8 cellular contexts compared by ENCODE assay signal in the genomic region with DNA sequence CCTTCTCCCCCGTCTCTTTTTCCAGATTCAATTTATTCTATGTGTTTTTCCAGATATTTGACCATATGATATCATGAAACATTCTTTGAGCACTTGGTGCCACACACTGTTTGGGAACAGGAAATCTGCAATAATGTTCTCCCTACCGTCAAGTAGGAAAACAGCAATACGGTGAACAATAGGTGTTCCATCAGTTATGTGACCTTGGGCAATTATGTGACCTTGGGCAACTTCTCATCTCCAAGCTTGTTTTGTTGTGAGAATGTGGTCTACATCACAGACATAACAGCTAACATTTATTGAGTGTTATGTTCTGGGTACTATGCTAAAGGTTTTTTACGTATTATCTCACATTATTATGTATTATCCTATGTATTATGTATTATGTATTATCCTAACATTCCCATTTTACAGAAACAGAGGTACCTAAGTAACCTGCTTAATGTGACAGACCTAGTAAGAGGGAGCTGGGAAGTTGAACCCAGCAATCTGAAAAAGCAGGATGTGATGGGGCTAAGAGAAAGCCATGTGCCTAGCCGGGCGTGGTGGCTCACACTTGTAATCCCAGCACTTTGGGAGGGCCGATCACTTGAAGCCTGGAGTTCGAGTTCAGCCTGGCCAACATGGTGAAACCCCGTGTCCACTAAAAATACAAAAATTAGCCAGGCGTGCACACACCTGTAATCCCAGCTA. TPM values are rescaled to one million over a fixed set of nuclear protein-coding genes. Genes with fewer than 3 reads are reported as not detected.
DNase-seq lines count a peak whose midpoint lies in the region; TF ChIP-seq lines count a peak whose summit lies in the region.

No MANE protein-coding gene starts in this region.

- H3K4me1 Mint-ChIP-seq in MCF 10A (ENCODE audit: insufficient read depth, unreplicated experiment): peaks cover 43% of the 10 kb centered on the region

- H3K27me3 ChIP-seq in AG04450 (ENCODE audit: control insufficient read depth, insufficient read depth, low read length) (no peaks in the 10 kb centered on the region), HL-60 (ENCODE audit: insufficient read depth, poor library complexity, severe bottlenecking) (no peaks in the 10 kb centered on the region), muscle layer of colon (ENCODE audit: control insufficient read depth in 1 of 2, insufficient read depth in 2 of 2, low read length in 2 of 2) (no peaks in the 10 kb centered on the region)

- H3K4me3 ChIP-seq in AG04450 (ENCODE audit: low read depth, low read length): peak overlapping the region; percentile 72
- H3K4me3 ChIP-seq in HL-60 (replicated peaks; ENCODE audit: insufficient read depth, low read length): peak overlapping the region; percentile 60
- H3K4me3 ChIP-seq in muscle layer of colon (ENCODE audit: low read depth in 1 of 2, low read length in 2 of 2): peak overlapping the region in 1 of 2 donors; percentile 99

- peak overlapping the region; percentile 81 for H3K9ac ChIP-seq in muscle layer of colon (ENCODE audit: low read length)

- BruUV-seq in MCF 10A (replicated peaks; lab: Mats Ljungman, UMichigan): no TSS peak

- in situ Hi-C loops in GM13976 (cut with MboI; ENCODE audit: low sequenced_read_pairs, unreplicated experiment): loop anchor here (25.0 kb wide), 1 partner anchor 359 kb away; no protein-coding TSS in a partner anchor

- H3K4me3 Mint-ChIP-seq in MCF 10A (ENCODE audit: unreplicated experiment): peak overlapping the region; percentile 72

- H3K36me3 ChIP-seq in muscle layer of colon (ENCODE audit: insufficient read depth, low read length): no peaks in the 10 kb centered on the region

- H3K4me1 ChIP-seq in muscle layer of colon (ENCODE audit: insufficient read depth, low read length): peaks cover 20% of the 10 kb centered on the region

- peak overlapping the region; percentile 99 for H3K27ac Mint-ChIP-seq in MCF 10A (ENCODE audit: low read depth, unreplicated experiment)

- POLR2A ChIA-PET in AG04450 (lab: Yijun Ruan, JAX): interaction anchor here (0.7 to 2.0 kb wide), 2 partner anchors 166 to 528 kb away, joined by 4 to 7 read pairs; no protein-coding TSS in a partner anchor
- POLR2A ChIA-PET in MCF 10A (lab: Yijun Ruan, JAX): interaction anchor here (0.6 to 11.5 kb wide), 22 partner anchors 9 to 533 kb away, joined by 3 to 274 read pairs (median 4); a partner anchor contains a TSS

- H3K27ac ChIP-seq in AG04450 (ENCODE audit: low read depth, low read length): no peak overlapping the region
- peak overlapping the region; percentile 94 for H3K27ac ChIP-seq in HL-60 (replicated peaks)
- H3K27ac ChIP-seq in muscle layer of colon (ENCODE audit: low read depth, low read length): peak overlapping the region; percentile 12

- TF ChIP-seq CTCF in AG04450 (IDR thresholded peaks at IDR 0.05; ENCODE audit: low read depth, low read length) (no peak), HL-60 (IDR thresholded peaks at IDR 0.05; ENCODE audit: insufficient read depth, low read length) (no peak), MCF 10A (IDR thresholded peaks at IDR 0.05; ENCODE audit: unreplicated experiment) (no peak), GM13976 (IDR thresholded peaks at IDR 0.05; ENCODE audit: borderline replicate concordance, control extremely low read depth, extremely low read depth, insufficient read depth, missing control alignments) (no peak)

- H3K9me3 Mint-ChIP-seq in MCF 10A (ENCODE audit: unreplicated experiment): no peaks in the 10 kb centered on the region

- DNase-seq in AG04450 (ENCODE audit: low read depth, low spot score) (no peak), HL-60 (ENCODE audit: low read depth in 1 of 2, low spot score in 1 of 2) (no peak), MCF 10A (ENCODE audit: unreplicated experiment) (no peak), GM13976 (ENCODE audit: low spot score) (no peak), NCI-H1048 (lab: John Stamatoyannopoulos, UW) (no peak), OCI-M2 (lab: John Stamatoyannopoulos, UW; ENCODE audit: unreplicated experiment) (no peak), DMS114 treated with DMSO at 0.1 percent for 48 hours (lab: John Stamatoyannopoulos, UW; ENCODE audit: unreplicated experiment) (no peak)

- H3K27me3 Mint-ChIP-seq in MCF 10A (ENCODE audit: insufficient read depth, unreplicated experiment): no peaks in the 10 kb centered on the region

- peaks cover 64% of the 10 kb centered on the region for H3K36me3 Mint-ChIP-seq in MCF 10A (ENCODE audit: insufficient read depth, unreplicated experiment)

- intact Hi-C loops in MCF 10A (cut with micrococcal nuclease): loop anchor here (10.0 kb wide), 2 partner anchors 357 to 517 kb away; no protein-coding TSS in a partner anchor

- CTCF ChIA-PET in AG04450 (lab: Charles Lee) (interaction anchor here (0.6 to 5.1 kb wide), 4 partner anchors 161 to 175 kb away, joined by 3 to 90 read pairs (median 7); no protein-coding TSS in a partner anchor), MCF 10A (lab: Yijun Ruan, JAX) (interaction anchor here (0.6 to 5.2 kb wide), 5 partner anchors 125 to 433 kb away, joined by 3 to 192 read pairs (median 6); no protein-coding TSS in a partner anchor)

- H3K9me3 ChIP-seq in AG04450 (ENCODE audit: control insufficient read depth, insufficient read depth, low read length): no peaks in the 10 kb centered on the region
- H3K9me3 ChIP-seq in muscle layer of colon (ENCODE audit: low read length): no peaks in the 10 kb centered on the region

RNA-seq across cellular contexts. Expression of a gene that starts 1.2 kb away (rescaled TPM):
- 72.4 and 82.3 TPM in 2 replicates for polyA plus RNA-seq in AG04450 (2011; rRNA removed)
- 66.2 and 88.8 TPM in 2 replicates for polyA minus RNA-seq in AG04450 (2011; rRNA and poly(A)+ RNA removed)
- 112 and 113 TPM in 2 replicates for total RNA-seq in MCF 10A (2022)

RNA-seq across cellular contexts. Expression of a gene that starts 48.4 kb away (rescaled TPM):
- polyA plus RNA-seq in AG04450 (2011; rRNA removed): 406 and 414 TPM in 2 replicates
- 438 and 494 TPM in 2 replicates for polyA minus RNA-seq in AG04450 (2011; rRNA and poly(A)+ RNA removed)
- total RNA-seq in MCF 10A (2022): 454 and 526 TPM in 2 replicates

RNA-seq across cellular contexts. Expression of a gene that starts 58.6 kb away (rescaled TPM):
- 0.45 and 0.73 TPM in 2 replicates for polyA plus RNA-seq in AG04450 (2011; rRNA removed)
- 0.92 and 1.00 TPM in 2 replicates for polyA minus RNA-seq in AG04450 (2011; rRNA and poly(A)+ RNA removed)
- 1.3 and 2.2 TPM in 2 replicates for total RNA-seq in MCF 10A (2022)
